ENCODE assay signal across 23 cellular contexts in the genomic region with DNA sequence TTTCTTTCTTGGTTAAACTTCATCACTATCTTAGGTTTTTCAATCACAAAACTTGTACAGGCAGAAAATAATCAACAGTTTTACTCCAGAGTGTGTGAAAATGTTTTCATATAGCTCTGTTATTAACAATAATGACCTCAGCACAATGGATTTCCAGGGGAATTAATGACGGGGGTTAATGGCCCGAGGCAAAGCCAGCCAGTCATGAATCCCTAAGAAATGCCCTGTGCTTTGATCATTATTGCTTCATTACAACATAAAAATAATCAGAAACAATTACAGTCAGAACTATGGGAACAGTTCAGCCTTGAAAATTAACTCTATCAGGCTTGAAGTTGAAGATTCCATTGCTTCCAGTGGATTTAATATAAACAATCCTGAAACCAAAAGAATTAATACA.
"Had no signal": no experiment of that assay in that cellular context is flagged by ENCODE, and none has a peak within 500 bp of the region (broad histone marks: within the 10 kb centered on the region; RNA-seq: fewer than 3 reads in every experiment).

No MANE protein-coding gene starts in this region.

- H3K27me3 ChIP-seq: foreskin keratinocyte, stomach, transverse colon had no signal

- H2AFZ ChIP-seq: parathyroid adenoma had no signal

- H3K79me2 ChIP-seq: parathyroid adenoma had no signal

- H3K36me3 Mint-ChIP-seq: memory B cell; naive thymus-derived CD4-positive, alpha-beta T cell had no signal

- ATAC-seq: effector memory CD8-positive, alpha-beta T cell; foreskin keratinocyte; lower lobe of right lung; naive thymus-derived CD4-positive, alpha-beta T cell; sciatic nerve had no signal

- H3K4me1 ChIP-seq: foreskin keratinocyte, left ventricle myocardium inferior, lower lobe of right lung, parathyroid adenoma, prostate gland, stomach, transverse colon had no signal

- H3K4me3 Mint-ChIP-seq: dendritic cell treated with granulocyte-macrophage colony-stimulating factor and Interleukin-4, amounts not matched to agents 40 ng/mL and 50 ng/mL, for 4 days; effector memory CD8-positive, alpha-beta T cell; memory B cell; naive thymus-derived CD4-positive, alpha-beta T cell; nephron progenitor cell had no signal

- H3K9me3 ChIP-seq: lower lobe of right lung, prostate gland, transverse colon had no signal

- H3K27ac Mint-ChIP-seq: dendritic cell treated with granulocyte-macrophage colony-stimulating factor and Interleukin-4, amounts not matched to agents 40 ng/mL and 50 ng/mL, for 4 days; effector memory CD8-positive, alpha-beta T cell; memory B cell; naive thymus-derived CD4-positive, alpha-beta T cell; nephron progenitor cell had no signal

- H3K27me3 Mint-ChIP-seq: dendritic cell treated with granulocyte-macrophage colony-stimulating factor and Interleukin-4, amounts not matched to agents 40 ng/mL and 50 ng/mL, for 4 days; effector memory CD8-positive, alpha-beta T cell; memory B cell; naive thymus-derived CD4-positive, alpha-beta T cell had no signal

- H3K27ac ChIP-seq: foreskin keratinocyte, left ventricle myocardium inferior, lower lobe of right lung, parathyroid adenoma, prostate gland, stomach, thoracic aorta, transverse colon had no signal

- H3K4me3 ChIP-seq: left ventricle myocardium inferior, lower lobe of right lung, prostate gland, stomach, thoracic aorta, transverse colon had no signal

- H3K9ac ChIP-seq: parathyroid adenoma had no signal

- H3K36me3 ChIP-seq: left ventricle myocardium inferior, lower lobe of right lung, prostate gland, stomach, thoracic aorta, transverse colon had no signal

- DNase-seq: effector memory CD8-positive, alpha-beta T cell; erythroblast; head of caudate nucleus; hippocampal formation; left ventricle myocardium inferior; lower lobe of right lung; naive thymus-derived CD4-positive, alpha-beta T cell; nephron progenitor cell; retina; stimulated activated CD4-positive, alpha-beta T cell treated with anti-CD3 and anti-CD28 coated beads, Interleukin-2, amount 100 ng/mL, for 24 hours; stimulated activated CD4-positive, alpha-beta T cell treated with anti-CD3 and anti-CD28 coated beads, Interleukin-4, amount 100 ng/mL, for 4 hours; stimulated activated naive CD4-positive, alpha-beta T cell; stomach; substantia nigra; transverse colon had no signal

- FAIRE-seq: colon had no signal

- H3K4me1 Mint-ChIP-seq: memory B cell; naive thymus-derived CD4-positive, alpha-beta T cell; nephron progenitor cell had no signal
